8 cellular contexts compared by ENCODE assay signal in the genomic region with DNA sequence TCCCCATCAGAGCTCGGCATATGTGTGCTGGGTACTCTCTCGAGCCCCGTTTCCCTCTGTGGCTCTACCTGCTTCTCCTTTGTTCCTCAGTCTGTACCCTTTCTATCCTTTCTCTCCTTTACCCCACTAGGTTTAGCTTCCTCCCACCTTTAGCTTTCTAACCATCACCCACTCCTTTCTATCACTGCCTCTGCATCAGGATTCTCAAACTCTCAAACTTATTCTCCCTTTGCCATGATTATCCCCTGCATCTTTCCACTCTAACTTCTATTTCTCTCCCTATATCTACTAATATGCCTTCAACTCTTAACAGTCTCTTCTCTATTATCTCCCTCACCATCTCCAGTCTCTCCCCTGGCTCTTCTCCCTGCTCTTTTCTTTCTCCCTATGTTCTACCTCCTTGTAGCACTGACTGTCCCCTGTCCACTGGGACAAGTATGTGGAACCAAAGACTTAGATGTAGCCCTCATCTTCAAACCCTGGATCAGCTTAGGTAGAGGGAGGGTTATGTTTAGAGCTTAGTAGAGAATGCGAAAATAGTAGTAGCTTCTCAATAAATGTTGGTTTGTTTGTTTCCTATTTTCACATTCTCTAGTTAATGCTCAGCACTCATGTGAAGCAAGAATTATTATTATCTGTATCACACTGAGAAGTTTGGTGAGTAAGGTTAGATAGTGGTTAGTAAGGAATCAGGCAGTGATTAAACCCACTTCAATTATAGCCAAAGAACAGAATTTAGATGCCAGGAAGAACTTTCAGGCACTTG. TPM values are rescaled to one million over a fixed set of nuclear protein-coding genes. Genes with fewer than 3 reads are reported as not detected.
DNase-seq lines count a peak whose midpoint lies in the region; ATAC-seq, FAIRE-seq and TF ChIP-seq lines count a peak whose summit lies in the region.
"Had no signal": no experiment of that assay in that cellular context is flagged by ENCODE, and none has a peak within 500 bp of the region (broad histone marks: within the 10 kb centered on the region; RNA-seq: fewer than 3 reads in every experiment).

No MANE protein-coding gene starts in this region.

- TF ChIP-seq EP300 in K562 (IDR thresholded peaks at IDR 0.05; ENCODE audit: low read length), result no peak

- FAIRE-seq in K562 (lab: Jason Lieb, UNC), result peak; percentile 70

- POLR2A ChIA-PET in K562 (lab: Yijun Ruan, JAX), result interaction anchor here (0.6 to 2.8 kb wide), 7 partner anchors 11 to 274 kb away, joined by 3 to 15 read pairs (median 5); a partner anchor contains a TSS

- H3K4me2 ChIP-seq in K562 (ENCODE audit: insufficient read depth, low read length), result peak overlapping the region; percentile 69

- H3K27me3 ChIP-seq in K562 (ENCODE audit: control insufficient read depth in 2 of 2, insufficient read depth in 2 of 2, low read length in 2 of 2), result no peaks in the 10 kb centered on the region
- no peaks in the 10 kb centered on the region for H3K27me3 ChIP-seq in prostate gland (replicated peaks; ENCODE audit: insufficient read depth)
- H3K27me3 ChIP-seq: body of pancreas had no signal

- peaks cover 15% of the 10 kb centered on the region for H3K36me3 Mint-ChIP-seq in T-helper 1 cell treated with Interleukin-12 subunit alpha and Interleukin-12 subunit beta and Interleukin-4 antibody, amounts not matched to agents 30 μg/mL and 1 μg/mL, for 36 hours (ENCODE audit: low read depth)

- no TSS peak for BruUV-seq in K562 (replicated peaks; lab: Mats Ljungman, UMichigan)

- H3K27ac ChIP-seq in K562 (ENCODE audit: extremely low read depth, low read depth, low read length) (peak overlapping the region; percentile 49; the same call in 2 of the 3 replicates), prostate gland (peak overlapping the region; percentile 68 to 72)

- H3K36me3 ChIP-seq in K562 (ENCODE audit: control insufficient read depth, insufficient read depth, low read length) (peaks cover 51% of the 10 kb centered on the region), prostate gland (no peaks in the 10 kb centered on the region)

- no peak for TF ChIP-seq RAD21 in K562 (CRISPR knock-in tag; conservative IDR thresholded peaks at IDR 0.05 in 1 of 2, IDR thresholded peaks at IDR 0.05 in 1 of 2)

- peaks cover 33 to 42% of the 10 kb centered on the region in 2 experiments for H3K4me1 ChIP-seq in K562 (replicated peaks in 1 of 2; ENCODE audit: control insufficient read depth in 2 of 2, insufficient read depth in 2 of 2, low read length in 2 of 2)
- peaks cover 4% of the 10 kb centered on the region for H3K4me1 ChIP-seq in prostate gland (replicated peaks)

- in situ Hi-C loops in K562 (cut with MboI), result no loop called here

- ATAC-seq in K562, result no peak

- peaks cover 26% of the 10 kb centered on the region for H3K4me1 Mint-ChIP-seq in T-helper 1 cell treated with Interleukin-12 subunit alpha and Interleukin-12 subunit beta and Interleukin-4 antibody, amounts not matched to agents 30 μg/mL and 1 μg/mL, for 36 hours (ENCODE audit: low read depth)

- TF ChIP-seq CTCF in K562 (IDR thresholded peaks at IDR 0.05 in 2 of 3, conservative IDR thresholded peaks at IDR 0.05 in 1 of 3; ENCODE audit: insufficient read depth in 2 of 3, low read depth in 1 of 3, low read length in 3 of 3) (no peak), prostate gland (IDR thresholded peaks at IDR 0.05) (no peak)

- no peaks in the 10 kb centered on the region for H4K20me1 ChIP-seq in K562 (replicated peaks; ENCODE audit: control insufficient read depth, insufficient read depth, low read length)

- no peak overlapping the region for H2AFZ ChIP-seq in K562 (ENCODE audit: low read depth, low read length)

- H3K4me3 Mint-ChIP-seq in T-helper 1 cell treated with Interleukin-12 subunit alpha and Interleukin-12 subunit beta and Interleukin-4 antibody, amounts not matched to agents 30 μg/mL and 1 μg/mL, for 36 hours, result peak overlapping the region; percentile 41

- no peak for DNase-seq in T-helper 1 cell
- no peak for DNase-seq in K562 (ENCODE audit: extremely low read depth in 1 of 4, low spot score in 3 of 4)
- DNase-seq in prostate gland (ENCODE audit: low spot score), result no peak
- no peak for DNase-seq in NCI-H748 treated with DMSO at 0.1 percent for 48 hours (lab: John Stamatoyannopoulos, UW)
- no peak for DNase-seq in SW 1271 (lab: John Stamatoyannopoulos, UW)
- DNase-seq: body of pancreas; stimulated activated CD4-positive, alpha-beta T cell treated with anti-CD3 and anti-CD28 coated beads, Interleukin-4, amount 100 ng/mL, for 24 hours had no signal

- intact Hi-C loops in K562 (cut with micrococcal nuclease), result no loop called here
- intact Hi-C loops in prostate gland (cut with DNase I), result no loop called here

- WGBS in K562 (ENCODE audit: insufficient coverage, low coverage, missing lambda C conversion rate), result 55% methylated on average over 1 of the region's 4 CpGs
- WGBS in prostate gland, result 38% methylated on average over 4 of the region's 4 CpGs

- peak overlapping the region; percentile 26 to 78; a peak in 2 of 4 replicates for H3K9ac ChIP-seq in K562 (ENCODE audit: insufficient read depth in 1 of 2, low read depth in 2 of 2, low read length in 2 of 2)

- no peaks in the 10 kb centered on the region for H3K9me1 ChIP-seq in K562 (ENCODE audit: control insufficient read depth, insufficient read depth, low read length)

- no peak for TF ChIP-seq POLR2A in K562 (conservative IDR thresholded peaks at IDR 0.05)
- TF ChIP-seq POLR2A in prostate gland (IDR thresholded peaks at IDR 0.05), result no peak

- H3K79me2 ChIP-seq in K562 (ENCODE audit: control insufficient read depth, insufficient read depth, low read length), result peaks cover 38% of the 10 kb centered on the region

- peak overlapping the region; percentile 28 for H3K27ac Mint-ChIP-seq in T-helper 1 cell treated with Interleukin-12 subunit alpha and Interleukin-12 subunit beta and Interleukin-4 antibody, amounts not matched to agents 30 μg/mL and 1 μg/mL, for 36 hours

- H3K4me3 ChIP-seq in K562, result no peak overlapping the region
- no peak overlapping the region for H3K4me3 ChIP-seq in prostate gland
- H3K4me3 ChIP-seq: body of pancreas had no signal

- no peaks in the 10 kb centered on the region; the same call in 1 of the 2 replicates for H3K9me3 ChIP-seq in K562 (replicated peaks; ENCODE audit: control insufficient read depth, insufficient read depth, low read depth, low read length)
- H3K9me3 ChIP-seq in prostate gland, result no peaks in the 10 kb centered on the region
- H3K9me3 ChIP-seq: body of pancreas had no signal

- CTCF ChIA-PET in K562 (lab: Yijun Ruan, JAX; ENCODE audit: low intra/inter-chr PET ratio), result no interaction called here

- H3K27me3 Mint-ChIP-seq in T-helper 1 cell treated with Interleukin-12 subunit alpha and Interleukin-12 subunit beta and Interleukin-4 antibody, amounts not matched to agents 30 μg/mL and 1 μg/mL, for 36 hours (ENCODE audit: low read depth), result no peaks in the 10 kb centered on the region

- H3K9me3 Mint-ChIP-seq in T-helper 1 cell treated with Interleukin-12 subunit alpha and Interleukin-12 subunit beta and Interleukin-4 antibody, amounts not matched to agents 30 μg/mL and 1 μg/mL, for 36 hours, result no peaks in the 10 kb centered on the region

RNA-seq across cellular contexts. Expression of a gene that starts 3.4 kb away (rescaled TPM):
- 9.2 and 9.9 TPM in 2 replicates for total RNA-seq in K562 (2011; cell fraction: chromatin; rRNA removed; ENCODE audit: low replicate concordance)
- 5.4 and 6.5 TPM in 2 replicates for total RNA-seq in K562 (2011; cell fraction: nucleolus; rRNA removed)
- 6.2 and 7.9 TPM in 2 replicates for total RNA-seq in K562 (2011; cell fraction: nucleoplasm; rRNA removed)
- total RNA-seq in K562 (2014; rRNA removed) (2.4 and 6.5 TPM in 2 replicates), K562 (2014; rRNA removed; fragmentation: Illumina TruSeq; extraction: Trizol) (4.3 and 4.7 TPM in 2 replicates), K562 (2015; rRNA removed; fragmentation: Illumina TruSeq; extraction: Trizol) (4.9 and 5.2 TPM in 2 replicates), K562 (2021) (15.7 and 19.9 TPM in 2 replicates), prostate gland (10 to 100 TPM in 1 of 2 donors, 1 to 10 TPM in 1; 4.1 to 10.3 TPM)
- polyA plus RNA-seq in K562 (2011; rRNA removed) (4.2 and 4.8 TPM in 2 replicates), K562 (2014; fragmentation: Illumina TruSeq; extraction: Trizol) (10.3 and 10.5 TPM in 2 replicates), K562 (2014; fragmentation: Nextera tagmentation; extraction: Ambion mirVana) (1 to 10 TPM; 1.4 to 1.6 TPM), K562 (2014; rRNA removed) (9.7 and 14.2 TPM in 2 replicates)
- polyA plus RNA-seq in K562 (2011; cell fraction: cytosol; rRNA removed), result 4.7 and 10.2 TPM in 2 replicates
- polyA plus RNA-seq in K562 (2011; cell fraction: nucleus; rRNA removed), result 4.3 and 9.6 TPM in 2 replicates
- 11.4 and 16.1 TPM in 2 replicates for polyA plus RNA-seq in K562 (2012)
- polyA minus RNA-seq in K562 (2011; rRNA and poly(A)+ RNA removed), result 2.9 and 3.7 TPM in 2 replicates
- polyA minus RNA-seq in K562 (2011; cell fraction: cytosol; rRNA and poly(A)+ RNA removed), result 5.1 and 5.4 TPM in 2 replicates
- polyA minus RNA-seq in K562 (2011; cell fraction: nucleus; rRNA and poly(A)+ RNA removed), result 2.7 and 4.2 TPM in 2 replicates

RNA-seq across cellular contexts. Expression of a gene that starts 17.5 kb away (rescaled TPM):
- total RNA-seq in K562 (2011; cell fraction: chromatin; rRNA removed; ENCODE audit: low replicate concordance), result 272 and 331 TPM in 2 replicates
- total RNA-seq in K562 (2011; cell fraction: nucleolus; rRNA removed), result 598 and 672 TPM in 2 replicates
- 455 and 604 TPM in 2 replicates for total RNA-seq in K562 (2011; cell fraction: nucleoplasm; rRNA removed)
- total RNA-seq in K562 (2014; rRNA removed), result 425 and 433 TPM in 2 replicates
- 411 and 413 TPM in 2 replicates for total RNA-seq in K562 (2014; rRNA removed; fragmentation: Illumina TruSeq; extraction: Trizol)
- 706 and 735 TPM in 2 replicates for total RNA-seq in K562 (2015; rRNA removed; fragmentation: Illumina TruSeq; extraction: Trizol)
- 412 and 416 TPM in 2 replicates for total RNA-seq in K562 (2021)
- 219 and 313 TPM in 2 replicates for polyA plus RNA-seq in K562 (2011; rRNA removed)
- 416 and 450 TPM in 2 replicates for polyA plus RNA-seq in K562 (2011; cell fraction: cytosol; rRNA removed)
- polyA plus RNA-seq in K562 (2011; cell fraction: nucleus; rRNA removed), result 74.3 and 108 TPM in 2 replicates
- 824 and 1,019 TPM in 2 replicates for polyA plus RNA-seq in K562 (2012)
- polyA plus RNA-seq in K562 (2014; fragmentation: Illumina TruSeq; extraction: Trizol), result 408 and 431 TPM in 2 replicates
- polyA plus RNA-seq in K562 (2014; fragmentation: Nextera tagmentation; extraction: Ambion mirVana), result 100 to 1,000 TPM; 531 to 576 TPM
- polyA plus RNA-seq in K562 (2014; rRNA removed), result 501 and 655 TPM in 2 replicates
- polyA minus RNA-seq in K562 (2011; rRNA and poly(A)+ RNA removed), result 261 and 331 TPM in 2 replicates
- 98.5 and 116 TPM in 2 replicates for polyA minus RNA-seq in K562 (2011; cell fraction: cytosol; rRNA and poly(A)+ RNA removed)
- 19.3 and 46.9 TPM in 2 replicates for polyA minus RNA-seq in K562 (2011; cell fraction: nucleus; rRNA and poly(A)+ RNA removed)
- total RNA-seq in prostate gland, result 100 to 1,000 TPM; 485 to 585 TPM

RNA-seq across cellular contexts. Expression of a gene that starts 26.1 kb away (rescaled TPM):
- total RNA-seq in K562 (2011; cell fraction: chromatin; rRNA removed; ENCODE audit: low replicate concordance), result 10.5 and 25.4 TPM in 2 replicates
- 12.8 and 20.5 TPM in 2 replicates for total RNA-seq in K562 (2011; cell fraction: nucleolus; rRNA removed)
- 12.5 and 18.9 TPM in 2 replicates for total RNA-seq in K562 (2011; cell fraction: nucleoplasm; rRNA removed)
- total RNA-seq in K562 (2014; rRNA removed) (1.7 TPM in 1 of 2 replicates, not detected in the other), K562 (2014; rRNA removed; fragmentation: Illumina TruSeq; extraction: Trizol) (1.1 and 1.5 TPM in 2 replicates), K562 (2015; rRNA removed; fragmentation: Illumina TruSeq; extraction: Trizol) (0.60 and 2.0 TPM in 2 replicates), K562 (2021) (1.0 and 1.5 TPM in 2 replicates), prostate gland (10 to 100 TPM in 1 of 2 donors, 1 to 10 TPM in 1; 5.7 to 12.6 TPM)
- polyA plus RNA-seq in K562 (2011; rRNA removed) (1.6 TPM in 2 replicates), K562 (2014; fragmentation: Illumina TruSeq; extraction: Trizol) (0.21 and 0.28 TPM in 2 replicates), K562 (2014; fragmentation: Nextera tagmentation; extraction: Ambion mirVana) (under 1 TPM; 0.41 to 0.46 TPM), K562 (2014; rRNA removed) (0.62 and 1.2 TPM in 2 replicates)
- 0.56 and 0.92 TPM in 2 replicates for polyA plus RNA-seq in K562 (2011; cell fraction: cytosol; rRNA removed)
- polyA plus RNA-seq in K562 (2011; cell fraction: nucleus; rRNA removed), result 5.6 and 6.6 TPM in 2 replicates
- 0.52 and 2.5 TPM in 2 replicates for polyA plus RNA-seq in K562 (2012)
- polyA minus RNA-seq in K562 (2011; rRNA and poly(A)+ RNA removed), result 2.8 and 4.0 TPM in 2 replicates
- polyA minus RNA-seq in K562 (2011; cell fraction: cytosol; rRNA and poly(A)+ RNA removed), result 1.1 TPM in 1 of 2 replicates, not detected in the other
- polyA minus RNA-seq in K562 (2011; cell fraction: nucleus; rRNA and poly(A)+ RNA removed), result 5.1 and 6.1 TPM in 2 replicates

RNA-seq across cellular contexts. Expression of a gene that starts 30.5 kb away (rescaled TPM):
- total RNA-seq in K562 (2011; cell fraction: chromatin; rRNA removed; ENCODE audit: low replicate concordance), result 9.0 and 26.9 TPM in 2 replicates
- 23.7 and 30.0 TPM in 2 replicates for total RNA-seq in K562 (2011; cell fraction: nucleolus; rRNA removed)
- 23.8 and 24.1 TPM in 2 replicates for total RNA-seq in K562 (2011; cell fraction: nucleoplasm; rRNA removed)
- 124 and 125 TPM in 2 replicates for total RNA-seq in K562 (2014; rRNA removed)
- 52.1 and 75.2 TPM in 2 replicates for total RNA-seq in K562 (2014; rRNA removed; fragmentation: Illumina TruSeq; extraction: Trizol)
- 82.9 and 84.6 TPM in 2 replicates for total RNA-seq in K562 (2015; rRNA removed; fragmentation: Illumina TruSeq; extraction: Trizol)
- total RNA-seq in K562 (2021), result 81.8 and 83.5 TPM in 2 replicates
- polyA plus RNA-seq in K562 (2011; rRNA removed), result 86.4 and 95.8 TPM in 2 replicates
- polyA plus RNA-seq in K562 (2011; cell fraction: cytosol; rRNA removed), result 120 and 170 TPM in 2 replicates
- polyA plus RNA-seq in K562 (2011; cell fraction: nucleus; rRNA removed), result 46.8 and 53.7 TPM in 2 replicates
- 100 and 125 TPM in 2 replicates for polyA plus RNA-seq in K562 (2012)
- 98.8 and 108 TPM in 2 replicates for polyA plus RNA-seq in K562 (2014; fragmentation: Illumina TruSeq; extraction: Trizol)
- polyA plus RNA-seq in K562 (2014; fragmentation: Nextera tagmentation; extraction: Ambion mirVana), result 100 to 1,000 TPM; 122 to 139 TPM
- 134 and 161 TPM in 2 replicates for polyA plus RNA-seq in K562 (2014; rRNA removed)
- 34.1 and 43.5 TPM in 2 replicates for polyA minus RNA-seq in K562 (2011; rRNA and poly(A)+ RNA removed)
- 22.0 and 22.4 TPM in 2 replicates for polyA minus RNA-seq in K562 (2011; cell fraction: cytosol; rRNA and poly(A)+ RNA removed)
- 9.7 and 9.8 TPM in 2 replicates for polyA minus RNA-seq in K562 (2011; cell fraction: nucleus; rRNA and poly(A)+ RNA removed)
- 100 to 1,000 TPM; 151 to 240 TPM for total RNA-seq in prostate gland

RNA-seq across cellular contexts. Expression of a gene that starts 38.6 kb away (rescaled TPM):
- 5.3 and 10.3 TPM in 2 replicates for total RNA-seq in K562 (2011; cell fraction: chromatin; rRNA removed; ENCODE audit: low replicate concordance)
- 6.2 and 6.7 TPM in 2 replicates for total RNA-seq in K562 (2011; cell fraction: nucleolus; rRNA removed)
- total RNA-seq in K562 (2011; cell fraction: nucleoplasm; rRNA removed), result 7.4 and 7.6 TPM in 2 replicates
- total RNA-seq in K562 (2014; rRNA removed) (0.18 and 0.57 TPM in 2 replicates), K562 (2014; rRNA removed; fragmentation: Illumina TruSeq; extraction: Trizol) (0.41 and 0.55 TPM in 2 replicates), K562 (2015; rRNA removed; fragmentation: Illumina TruSeq; extraction: Trizol) (0.53 and 0.58 TPM in 2 replicates), K562 (2021) (1.9 and 2.3 TPM in 2 replicates), prostate gland (10 to 100 TPM; 17.4 to 37.0 TPM)
- polyA plus RNA-seq in K562 (2011; rRNA removed) (0.67 and 1.6 TPM in 2 replicates), K562 (2014; fragmentation: Illumina TruSeq; extraction: Trizol) (1.1 and 1.4 TPM in 2 replicates), K562 (2014; fragmentation: Nextera tagmentation; extraction: Ambion mirVana) (under 1 TPM in 1 of 2 experiments, not detected in 1; 0.11 TPM), K562 (2014; rRNA removed) (0.54 and 0.96 TPM in 2 replicates)
- polyA plus RNA-seq in K562 (2011; cell fraction: cytosol; rRNA removed), result 0.89 and 0.93 TPM in 2 replicates
- polyA plus RNA-seq in K562 (2011; cell fraction: nucleus; rRNA removed), result 12.9 and 17.7 TPM in 2 replicates
- polyA plus RNA-seq in K562 (2012), result 1.0 and 2.6 TPM in 2 replicates
- polyA minus RNA-seq in K562 (2011; rRNA and poly(A)+ RNA removed), result 0.46 and 0.57 TPM in 2 replicates
- not detected in 2 replicates for polyA minus RNA-seq in K562 (2011; cell fraction: cytosol; rRNA and poly(A)+ RNA removed)
- polyA minus RNA-seq in K562 (2011; cell fraction: nucleus; rRNA and poly(A)+ RNA removed), result 1.6 and 2.3 TPM in 2 replicates
